ENCODE assay signal across 16 cellular contexts in genomic region chr9:121328876-121329681, GRCh38. TPM values are rescaled to one million over a fixed set of nuclear protein-coding genes. Genes with fewer than 3 reads are reported as not detected.
DNase-seq lines count a peak whose midpoint lies in the region; ATAC-seq, FAIRE-seq and TF ChIP-seq lines count a peak whose summit lies in the region.
"Had no signal": no experiment of that assay in that cellular context is flagged by ENCODE, and none has a peak within 500 bp of the region (broad histone marks: within the 10 kb centered on the region; RNA-seq: fewer than 3 reads in every experiment).

No MANE protein-coding gene starts in this region.

- H3K9me1 ChIP-seq in K562 (ENCODE audit: control insufficient read depth, insufficient read depth, low read length) = no peaks in the 10 kb centered on the region

- H3K27me3 ChIP-seq in K562 (ENCODE audit: control insufficient read depth in 2 of 2, insufficient read depth in 2 of 2, low read length in 2 of 2) = no peaks in the 10 kb centered on the region
- no peaks in the 10 kb centered on the region for H3K27me3 ChIP-seq in tibial nerve
- H3K27me3 ChIP-seq: SJSA1 had no signal

- H3K27me3 Mint-ChIP-seq in activated naive CD4-positive, alpha-beta T cell treated with anti-CD3 and anti-CD28 coated beads for 36 hours (ENCODE audit: low read depth) = no peaks in the 10 kb centered on the region
- no peaks in the 10 kb centered on the region for H3K27me3 Mint-ChIP-seq in memory B cell
- H3K27me3 Mint-ChIP-seq in stimulated activated memory B cell treated with anti-CD40 and anti-IgM and Interleukin-4, amounts not matched to agents 10 μg/mL and 1 μg/mL and 100 μg/mL, for 72 hours = no peaks in the 10 kb centered on the region
- H3K27me3 Mint-ChIP-seq: progenitor cell of endocrine pancreas had no signal

- H3K4me3 Mint-ChIP-seq in activated naive CD4-positive, alpha-beta T cell treated with anti-CD3 and anti-CD28 coated beads for 36 hours = no peak overlapping the region
- no peak overlapping the region for H3K4me3 Mint-ChIP-seq in memory B cell
- no peak overlapping the region for H3K4me3 Mint-ChIP-seq in stimulated activated memory B cell treated with anti-CD40 and anti-IgM and Interleukin-4, amounts not matched to agents 10 μg/mL and 1 μg/mL and 100 μg/mL, for 72 hours

- no peak for DNase-seq in activated naive CD4-positive, alpha-beta T cell treated with anti-CD3 and anti-CD28 coated beads for 36 hours
- no peak for DNase-seq in activated naive CD4-positive, alpha-beta T cell (lab: John Stamatoyannopoulos, UW)
- DNase-seq in K562 (ENCODE audit: extremely low read depth in 1 of 4, low spot score in 3 of 4) (no peak), memory B cell (ENCODE audit: low spot score in 2 of 2) (no peak), tibial nerve (ENCODE audit: low spot score in 2 of 2) (no peak), NCI-H510A (lab: John Stamatoyannopoulos, UW) (no peak)
- no peak for DNase-seq in stimulated activated naive CD4-positive, alpha-beta T cell (lab: John Stamatoyannopoulos, UW)
- DNase-seq: ACHN; activated CD8-positive, alpha-beta memory T cell treated with anti-CD3 and anti-CD28 coated beads for 24 hours; activated gamma-delta T cell; NCI-H1048 had no signal

- peak overlapping the region; percentile 43 for H3K27ac Mint-ChIP-seq in activated naive CD4-positive, alpha-beta T cell treated with anti-CD3 and anti-CD28 coated beads for 36 hours
- H3K27ac Mint-ChIP-seq in memory B cell = no peak overlapping the region
- H3K27ac Mint-ChIP-seq in stimulated activated memory B cell treated with anti-CD40 and anti-IgM and Interleukin-4, amounts not matched to agents 10 μg/mL and 1 μg/mL and 100 μg/mL, for 72 hours = no peak overlapping the region
- H3K27ac Mint-ChIP-seq: progenitor cell of endocrine pancreas had no signal

- H3K4me1 ChIP-seq in K562 (replicated peaks in 1 of 2; ENCODE audit: control insufficient read depth in 2 of 2, insufficient read depth in 2 of 2, low read length in 2 of 2) (peaks cover 6 to 10% of the 10 kb centered on the region in 2 experiments; a peak in 4 of 5 replicates), tibial nerve (peaks cover 0 to 75% (median 17%) of the 10 kb centered on the region in 4 donors)

- ATAC-seq in K562 = no peak
- peak; percentile 38 for ATAC-seq in memory B cell (ENCODE audit: low read depth)
- ATAC-seq in stimulated activated memory B cell treated with anti-CD40 and anti-IgM and Interleukin-4, amounts not matched to agents 10 μg/mL and 1 μg/mL and 100 μg/mL, for 72 hours = no peak

- H3K4me2 ChIP-seq in K562 (ENCODE audit: insufficient read depth, low read length) = no peak overlapping the region

- H3K9me3 ChIP-seq in K562 (replicated peaks; ENCODE audit: control insufficient read depth, insufficient read depth, low read depth, low read length) (no peaks in the 10 kb centered on the region), tibial nerve (no peaks in the 10 kb centered on the region)
- H3K9me3 ChIP-seq: SJSA1 had no signal

- H3K4me1 Mint-ChIP-seq in activated naive CD4-positive, alpha-beta T cell treated with anti-CD3 and anti-CD28 coated beads for 36 hours (ENCODE audit: low read depth) = no peaks in the 10 kb centered on the region
- H3K4me1 Mint-ChIP-seq in memory B cell = peaks cover 2% of the 10 kb centered on the region
- H3K4me1 Mint-ChIP-seq in stimulated activated memory B cell treated with anti-CD40 and anti-IgM and Interleukin-4, amounts not matched to agents 10 μg/mL and 1 μg/mL and 100 μg/mL, for 72 hours = no peaks in the 10 kb centered on the region

- in situ Hi-C loops in K562 (cut with MboI) = no loop called here

- no peaks in the 10 kb centered on the region for H3K79me2 ChIP-seq in K562 (ENCODE audit: control insufficient read depth, insufficient read depth, low read length)

- no peaks in the 10 kb centered on the region for H3K36me3 Mint-ChIP-seq in activated naive CD4-positive, alpha-beta T cell treated with anti-CD3 and anti-CD28 coated beads for 36 hours (ENCODE audit: low read depth)
- H3K36me3 Mint-ChIP-seq in memory B cell = peaks cover 42% of the 10 kb centered on the region
- peaks cover 77% of the 10 kb centered on the region for H3K36me3 Mint-ChIP-seq in stimulated activated memory B cell treated with anti-CD40 and anti-IgM and Interleukin-4, amounts not matched to agents 10 μg/mL and 1 μg/mL and 100 μg/mL, for 72 hours

- POLR2A ChIA-PET in K562 (lab: Yijun Ruan, JAX) = no interaction called here

- H3K27ac ChIP-seq in K562 (ENCODE audit: extremely low read depth, low read depth, low read length) (no peak overlapping the region), tibial nerve (peak overlapping the region in 3 of 4 donors; percentile 46 to 89 (median 84))
- H3K27ac ChIP-seq: SJSA1 had no signal

- CTCF ChIA-PET in activated naive CD4-positive, alpha-beta T cell treated with anti-CD3 and anti-CD28 coated beads for 36 hours (lab: Charles Lee) = no interaction called here
- CTCF ChIA-PET in K562 (lab: Yijun Ruan, JAX; ENCODE audit: low intra/inter-chr PET ratio) = no interaction called here

- WGBS in K562 (ENCODE audit: insufficient coverage, low coverage, missing lambda C conversion rate) = 55% methylated on average over 16 of the region's 16 CpGs
- WGBS in tibial nerve, 2 donors = 83% methylated on average over 16 of the region's 16 CpGs

- no peaks in the 10 kb centered on the region; the same call in 2 of the 3 replicates for H3K36me3 ChIP-seq in K562 (ENCODE audit: control insufficient read depth, insufficient read depth, low read length)
- peaks cover 6 to 100% (median 39%) of the 10 kb centered on the region in 3 donors for H3K36me3 ChIP-seq in tibial nerve

- TF ChIP-seq CTCF in K562 (IDR thresholded peaks at IDR 0.05 in 2 of 3, conservative IDR thresholded peaks at IDR 0.05 in 1 of 3; ENCODE audit: insufficient read depth in 2 of 3, low read depth in 1 of 3, low read length in 3 of 3) = no peak
- no peak for TF ChIP-seq CTCF in tibial nerve (IDR thresholded peaks at IDR 0.05)

- H2AFZ ChIP-seq in K562 (ENCODE audit: low read depth, low read length) = no peak overlapping the region

- BruUV-seq in K562 (replicated peaks; lab: Mats Ljungman, UMichigan) = no TSS peak

- no peak overlapping the region for H3K9ac ChIP-seq in K562 (ENCODE audit: insufficient read depth in 1 of 2, low read depth in 2 of 2, low read length in 2 of 2)

- FAIRE-seq in K562 (lab: Jason Lieb, UNC) = no peak
- FAIRE-seq: HTR-8/SVneo, islet of Langerhans had no signal

- TF ChIP-seq RAD21 in K562 (CRISPR knock-in tag; conservative IDR thresholded peaks at IDR 0.05 in 1 of 2, IDR thresholded peaks at IDR 0.05 in 1 of 2) = no peak

- intact Hi-C loops in activated naive CD4-positive, alpha-beta T cell treated with anti-CD3 and anti-CD28 coated beads for 36 hours (cut with micrococcal nuclease) = loop anchor here (10.0 kb wide), 1 partner anchor 166 kb away; the partner anchor contains the start of gene GGTA1
- intact Hi-C loops in K562 (cut with micrococcal nuclease) = loop anchor here (10.0 kb wide), 1 partner anchor 584 kb away; no protein-coding TSS in a partner anchor

- TF ChIP-seq POLR2A in K562 (conservative IDR thresholded peaks at IDR 0.05) = no peak
- TF ChIP-seq POLR2A in tibial nerve (IDR thresholded peaks at IDR 0.05) = no peak

- H3K4me3 ChIP-seq in K562 (no peak overlapping the region), tibial nerve (no peak overlapping the region)
- H3K4me3 ChIP-seq: SJSA1 had no signal

- no peaks in the 10 kb centered on the region for H3K9me3 Mint-ChIP-seq in activated naive CD4-positive, alpha-beta T cell treated with anti-CD3 and anti-CD28 coated beads for 36 hours
- no peaks in the 10 kb centered on the region for H3K9me3 Mint-ChIP-seq in memory B cell
- no peaks in the 10 kb centered on the region for H3K9me3 Mint-ChIP-seq in stimulated activated memory B cell treated with anti-CD40 and anti-IgM and Interleukin-4, amounts not matched to agents 10 μg/mL and 1 μg/mL and 100 μg/mL, for 72 hours

- no peak for TF ChIP-seq EP300 in K562 (IDR thresholded peaks at IDR 0.05; ENCODE audit: low read length)
- TF ChIP-seq EP300 in tibial nerve (IDR thresholded peaks at IDR 0.05) = no peak

- no peaks in the 10 kb centered on the region for H4K20me1 ChIP-seq in K562 (replicated peaks; ENCODE audit: control insufficient read depth, insufficient read depth, low read length)

TF ChIP-seq in K562, 482 proteins besides CTCF, POLR2A, EP300 and RAD21 (continues in another document):
- TF ChIP-seq ATF3 (IDR thresholded peaks at IDR 0.05) = peak; percentile 68
- no peak for TF ChIP-seq ATF3 (CRISPR knock-in tag; conservative IDR thresholded peaks at IDR 0.05)
- no peak for TF ChIP-seq SAFB (IDR thresholded peaks at IDR 0.05; ENCODE audit: borderline replicate concordance, low read depth, low read length)
- no peak for TF ChIP-seq SRF (CRISPR knock-in tag; IDR thresholded peaks at IDR 0.05)
- TF ChIP-seq HSF4 (CRISPR knock-in tag; IDR thresholded peaks at IDR 0.05; ENCODE audit: borderline replicate concordance) = no peak

RNA-seq across cellular contexts. Expression of gene STOM, which starts 41.0 kb away (rescaled TPM):
- total RNA-seq in activated naive CD4-positive, alpha-beta T cell treated with anti-CD3 and anti-CD28 coated beads for 36 hours = 10 to 100 TPM; 34.0 to 37.7 TPM
- 57.6 and 69.2 TPM in 2 replicates for total RNA-seq in K562 (2011; cell fraction: chromatin; rRNA removed; ENCODE audit: low replicate concordance)
- 86.6 and 95.4 TPM in 2 replicates for total RNA-seq in K562 (2011; cell fraction: nucleolus; rRNA removed)
- total RNA-seq in K562 (2011; cell fraction: nucleoplasm; rRNA removed) = 109 and 133 TPM in 2 replicates
- total RNA-seq in K562 (2014; rRNA removed) = 23.2 and 34.7 TPM in 2 replicates
- total RNA-seq in K562 (2014; rRNA removed; fragmentation: Illumina TruSeq; extraction: Trizol) = 43.9 and 52.4 TPM in 2 replicates
- 54.4 and 58.1 TPM in 2 replicates for total RNA-seq in K562 (2015; rRNA removed; fragmentation: Illumina TruSeq; extraction: Trizol)
- total RNA-seq in K562 (2021) = 56.7 and 56.9 TPM in 2 replicates
- polyA plus RNA-seq in K562 (2011; rRNA removed) = 62.6 and 140 TPM in 2 replicates
- 46.5 and 61.5 TPM in 2 replicates for polyA plus RNA-seq in K562 (2011; cell fraction: cytosol; rRNA removed)
- polyA plus RNA-seq in K562 (2011; cell fraction: nucleus; rRNA removed) = 15.3 and 22.4 TPM in 2 replicates
- 27.0 and 42.0 TPM in 2 replicates for polyA plus RNA-seq in K562 (2012)
- polyA plus RNA-seq in K562 (2014; fragmentation: Illumina TruSeq; extraction: Trizol) = 46.9 and 49.4 TPM in 2 replicates
- 10 to 100 TPM; 24.6 to 35.8 TPM for polyA plus RNA-seq in K562 (2014; fragmentation: Nextera tagmentation; extraction: Ambion mirVana)
- 33.5 and 43.0 TPM in 2 replicates for polyA plus RNA-seq in K562 (2014; rRNA removed)
- polyA minus RNA-seq in K562 (2011; rRNA and poly(A)+ RNA removed) = 40.2 and 82.5 TPM in 2 replicates
- polyA minus RNA-seq in K562 (2011; cell fraction: cytosol; rRNA and poly(A)+ RNA removed) = 37.9 and 62.8 TPM in 2 replicates
- 11.0 and 11.8 TPM in 2 replicates for polyA minus RNA-seq in K562 (2011; cell fraction: nucleus; rRNA and poly(A)+ RNA removed)
- total RNA-seq in tibial nerve = 100 to 1,000 TPM; 164 to 310 (median 232) TPM
